In genomic region chr9:122125158-122125890, GRCh38 we compare ENCODE assay signal across 8 cellular contexts. TPM values are rescaled to one million over a fixed set of nuclear protein-coding genes. Genes with fewer than 3 reads are reported as not detected.
DNase-seq lines count a peak whose midpoint lies in the region; ATAC-seq, FAIRE-seq and TF ChIP-seq lines count a peak whose summit lies in the region.

No MANE protein-coding gene starts in this region.

- intact Hi-C loops in Calu3 (cut with micrococcal nuclease; ENCODE audit: unreplicated experiment): loop anchor here (1.0 kb wide), 2 partner anchors 225 to 328 kb away; no protein-coding TSS in a partner anchor
- intact Hi-C loops in left ventricle myocardium superior (cut with micrococcal nuclease): loop anchor here (5.0 kb wide), 2 partner anchors 222 to 327 kb away; no protein-coding TSS in a partner anchor

- H3K4me3 ChIP-seq in retinal pigment epithelial cell (ENCODE audit: low read length): no peak overlapping the region

- H3K9me3 Mint-ChIP-seq in Calu3 (ENCODE audit: low read depth, unreplicated experiment): no peaks in the 10 kb centered on the region

- peaks cover 16% of the 10 kb centered on the region for H3K4me1 Mint-ChIP-seq in Calu3 (ENCODE audit: low read depth, unreplicated experiment)

- peaks cover 42% of the 10 kb centered on the region for H3K27me3 Mint-ChIP-seq in Calu3 (ENCODE audit: unreplicated experiment)

- peak; percentile 88 for ATAC-seq in left ventricle myocardium superior
- ATAC-seq in HG03521 (IDR thresholded peaks at IDR 0.05; ENCODE audit: unreplicated experiment): no peak

- no peak overlapping the region for H3K4me3 Mint-ChIP-seq in Calu3 (ENCODE audit: low read depth, unreplicated experiment)

- no peaks in the 10 kb centered on the region for H3K36me3 Mint-ChIP-seq in Calu3 (ENCODE audit: insufficient read depth, unreplicated experiment)

- DNase-seq in Calu3: peak; percentile 78
- DNase-seq in H54 (ENCODE audit: insufficient read length, low spot score): peak; percentile 98
- peak; percentile 54 for DNase-seq in NCI-H1436 (lab: John Stamatoyannopoulos, UW)
- DNase-seq in T-helper 22 cell (ENCODE audit: low read depth): peak; percentile 40
- peak; percentile 33 to 93 (median 77) for DNase-seq in amygdala (lab: John Stamatoyannopoulos, UW)
- DNase-seq in left ventricle myocardium superior: peak; percentile 87
- DNase-seq in retinal pigment epithelial cell (ENCODE audit: low read depth): no peak

- CTCF ChIA-PET in Calu3 (lab: Charles Lee): interaction anchor here (0.5 to 6.0 kb wide), 11 partner anchors 8 to 581 kb away, joined by 3 to 44 read pairs (median 3); partner anchors contain the start of genes MRRF and RBM18

- H3K27ac Mint-ChIP-seq in Calu3 (ENCODE audit: unreplicated experiment): no peak overlapping the region

- peak; percentile 15 for FAIRE-seq in H54 (lab: Jason Lieb, UNC)

- TF ChIP-seq POLR2A in H54 (IDR thresholded peaks at IDR 0.05; ENCODE audit: low read depth, low read length): no peak

- no TSS peak for BruUV-seq in Calu3 (replicated peaks; lab: Mats Ljungman, UMichigan)

- TF ChIP-seq CTCF in Calu3 (IDR thresholded peaks at IDR 0.05; ENCODE audit: unreplicated experiment) (peak; percentile 67), retinal pigment epithelial cell (conservative IDR thresholded peaks at IDR 0.05; ENCODE audit: low read depth, low read length) (peak; percentile 94)

RNA-seq across cellular contexts. Expression of gene TTLL11, which starts 32.2 kb away (rescaled TPM):
- total RNA-seq in Calu3 (2022) (10.4 and 10.5 TPM in 2 replicates), left ventricle myocardium superior (5.8 TPM)

RNA-seq across cellular contexts. Expression of gene NDUFA8, which starts 34.3 kb away (rescaled TPM):
- total RNA-seq in Calu3 (2022): 33.5 and 38.8 TPM in 2 replicates
- total RNA-seq in left ventricle myocardium superior: 321 TPM

RNA-seq across cellular contexts. Expression of gene MORN5, which starts 34.4 kb away (rescaled TPM):
- total RNA-seq in Calu3 (2022): not detected in 2 replicates
- not detected for total RNA-seq in left ventricle myocardium superior
